In genomic region chr5:105638437-105638836, GRCh38 we compare ENCODE assay signal across 1 cellular context.
TF ChIP-seq lines count a peak whose summit lies in the region.

No MANE protein-coding gene starts in this region.

TF ChIP-seq in WTC11, 78 proteins besides CTCF, POLR2A, EP300 and RAD21 (continued from another document):
- no peak for TF ChIP-seq FOXP4 (CRISPR knock-in tag; IDR thresholded peaks at IDR 0.05)
- no peak for TF ChIP-seq TEAD1 (CRISPR knock-in tag; IDR thresholded peaks at IDR 0.05)
- no peak for TF ChIP-seq ATF2 (CRISPR knock-in tag; IDR thresholded peaks at IDR 0.05; ENCODE audit: borderline replicate concordance, low read depth)
